Comparison of ENCODE assay signal across 21 cellular contexts in genomic region chr14:102192840-102193502, GRCh38. TPM values are rescaled to one million over a fixed set of nuclear protein-coding genes. Genes with fewer than 3 reads are reported as not detected.
DNase-seq lines count a peak whose midpoint lies in the region; ATAC-seq and TF ChIP-seq lines count a peak whose summit lies in the region.
"Had no signal": no experiment of that assay in that cellular context is flagged by ENCODE, and none has a peak within 500 bp of the region (broad histone marks: within the 10 kb centered on the region; RNA-seq: fewer than 3 reads in every experiment).

No MANE protein-coding gene starts in this region.

- peaks cover 4% of the 10 kb centered on the region for H3K36me3 Mint-ChIP-seq in T-helper 17 cell (ENCODE audit: low read depth)
- peaks cover 4% of the 10 kb centered on the region for H3K36me3 Mint-ChIP-seq in glutamatergic neuron (ENCODE audit: unreplicated experiment)

- H3K27ac Mint-ChIP-seq in T-helper 17 cell (peak overlapping the region; percentile 37), glutamatergic neuron (ENCODE audit: unreplicated experiment) (peak overlapping the region; percentile 16)
- H3K27ac Mint-ChIP-seq: activated CD4-positive, alpha-beta memory T cell treated with anti-CD3 and anti-CD28 coated beads, Interleukin-2, amount 10 ng/mL, durations not matched to agents 7 days and 5 days; B cell had no signal

- H3K27me3 ChIP-seq in sigmoid colon, result no peaks in the 10 kb centered on the region
- H3K27me3 ChIP-seq: gastroesophageal sphincter had no signal

- H3K9me3 Mint-ChIP-seq in glutamatergic neuron (ENCODE audit: unreplicated experiment), result peaks cover 5% of the 10 kb centered on the region
- H3K9me3 Mint-ChIP-seq: activated CD4-positive, alpha-beta memory T cell treated with anti-CD3 and anti-CD28 coated beads, Interleukin-2, amount 10 ng/mL, durations not matched to agents 7 days and 5 days; IgD-negative memory B cell; naive thymus-derived CD4-positive, alpha-beta T cell had no signal

- no peak for TF ChIP-seq POLR2A in sigmoid colon (IDR thresholded peaks at IDR 0.05)

- TF ChIP-seq CTCF in glutamatergic neuron (IDR thresholded peaks at IDR 0.05; ENCODE audit: partially characterized antibody, unreplicated experiment) (no peak), sigmoid colon (IDR thresholded peaks at IDR 0.05) (no peak)

- H3K27ac ChIP-seq in sigmoid colon, result no peak overlapping the region
- H3K27ac ChIP-seq: coronary artery, epithelial cell of prostate, gastroesophageal sphincter had no signal

- WGBS in sigmoid colon, 2 donors, result 92 to 93% methylated on average over 13 of the region's 13 CpGs

- H3K4me3 Mint-ChIP-seq in T-helper 17 cell, result no peak overlapping the region
- H3K4me3 Mint-ChIP-seq in glutamatergic neuron (ENCODE audit: unreplicated experiment), result peak overlapping the region; percentile 5
- H3K4me3 Mint-ChIP-seq: activated CD4-positive, alpha-beta memory T cell treated with anti-CD3 and anti-CD28 coated beads, Interleukin-2, amount 10 ng/mL, durations not matched to agents 7 days and 5 days; B cell; IgD-negative memory B cell had no signal

- H3K4me1 Mint-ChIP-seq in T-helper 17 cell (peaks cover 36% of the 10 kb centered on the region), glutamatergic neuron (ENCODE audit: low read depth, unreplicated experiment) (peaks cover 31% of the 10 kb centered on the region)

- intact Hi-C loops in sigmoid colon (cut with DNase I), result no loop called here

- peak; percentile 63 for DNase-seq in G401 (ENCODE audit: low spot score)
- no peak for DNase-seq in T-helper 17 cell
- DNase-seq in glutamatergic neuron, result peak; percentile 60
- DNase-seq in sigmoid colon, result peak; percentile 57
- no peak for DNase-seq in NCI-H510A treated with DMSO at 0.1 percent for 48 hours (lab: John Stamatoyannopoulos, UW)
- DNase-seq in DMS53 (lab: John Stamatoyannopoulos, UW), result no peak
- DNase-seq: activated CD4-positive, alpha-beta memory T cell treated with anti-CD3 and anti-CD28 coated beads, Interleukin-2, amount 10 ng/mL, durations not matched to agents 7 days and 5 days; Calu3; MV-4-11; NCI-H2029 treated with DMSO at 0.1 percent for 48 hours; NCI-H446 treated with DMSO at 0.1 percent for 48 hours; SHP77 treated with DMSO at 0.1 percent for 48 hours; stimulated activated CD4-positive, alpha-beta T cell treated with anti-CD3 and anti-CD28 coated beads, Interleukin-15, amount 100 ng/mL, for 24 hours; T-helper 2 cell had no signal

- H3K36me3 ChIP-seq in sigmoid colon, result peaks cover 0 to 6% (median 0%) of the 10 kb centered on the region in 4 donors

- TF ChIP-seq EP300 in sigmoid colon (IDR thresholded peaks at IDR 0.05), result no peak

- H3K4me1 ChIP-seq in sigmoid colon, result peaks cover 0 to 25% (median 14%) of the 10 kb centered on the region in 4 donors

- in situ Hi-C loops in G401 (cut with HindIII; ENCODE audit: low sequenced_read_pairs), result no loop called here

- no peak overlapping the region for H3K4me3 ChIP-seq in sigmoid colon
- H3K4me3 ChIP-seq: coronary artery, gastroesophageal sphincter had no signal

- no peaks in the 10 kb centered on the region for H3K27me3 Mint-ChIP-seq in T-helper 17 cell
- peaks cover 4% of the 10 kb centered on the region for H3K27me3 Mint-ChIP-seq in glutamatergic neuron (ENCODE audit: unreplicated experiment)
- H3K27me3 Mint-ChIP-seq: activated CD4-positive, alpha-beta memory T cell treated with anti-CD3 and anti-CD28 coated beads, Interleukin-2, amount 10 ng/mL, durations not matched to agents 7 days and 5 days; B cell; IgD-negative memory B cell; naive thymus-derived CD4-positive, alpha-beta T cell had no signal

- H3K9me3 ChIP-seq in T-helper 17 cell (ENCODE audit: control insufficient read depth, low read length, poor library complexity, severe bottlenecking), result no peaks in the 10 kb centered on the region
- no peaks in the 10 kb centered on the region for H3K9me3 ChIP-seq in sigmoid colon
- H3K9me3 ChIP-seq: gastroesophageal sphincter had no signal

- no peak for ATAC-seq in T-helper 17 cell
- no peak for ATAC-seq in GM18511 (IDR thresholded peaks at IDR 0.05; ENCODE audit: unreplicated experiment)
- ATAC-seq: gastroesophageal sphincter; naive thymus-derived CD4-positive, alpha-beta T cell had no signal

RNA-seq across cellular contexts. Expression of gene WDR20, which starts 53.3 kb away (rescaled TPM):
- total RNA-seq in G401 (2014; rRNA removed; shearing (Covaris generic)), result 24.2 and 35.3 TPM in 2 replicates
- 10 to 100 TPM; 45.1 to 50.7 TPM for total RNA-seq in T-helper 17 cell
- total RNA-seq in glutamatergic neuron (ENCODE audit: unreplicated experiment), result 38.1 TPM
- total RNA-seq in sigmoid colon, result 10 to 100 TPM; 19.1 to 32.1 (median 27.3) TPM
- polyA plus RNA-seq in sigmoid colon, result 10 to 100 TPM; 13.8 to 21.0 (median 16.4) TPM

Comparison
In these comparisons a context has a peak if more than half of its experiments do, and no peak if none do; other contexts are left out.
1. DNase-seq: peak in G401 (single experiment), glutamatergic neuron (single experiment) and sigmoid colon (single experiment); none in T-helper 17 cell (0 of 3), NCI-H510A treated with DMSO at 0.1 percent for 48 hours (single experiment) and DMS53 (single experiment).